Comparison of ENCODE assay signal across 8 cellular contexts in the genomic region with DNA sequence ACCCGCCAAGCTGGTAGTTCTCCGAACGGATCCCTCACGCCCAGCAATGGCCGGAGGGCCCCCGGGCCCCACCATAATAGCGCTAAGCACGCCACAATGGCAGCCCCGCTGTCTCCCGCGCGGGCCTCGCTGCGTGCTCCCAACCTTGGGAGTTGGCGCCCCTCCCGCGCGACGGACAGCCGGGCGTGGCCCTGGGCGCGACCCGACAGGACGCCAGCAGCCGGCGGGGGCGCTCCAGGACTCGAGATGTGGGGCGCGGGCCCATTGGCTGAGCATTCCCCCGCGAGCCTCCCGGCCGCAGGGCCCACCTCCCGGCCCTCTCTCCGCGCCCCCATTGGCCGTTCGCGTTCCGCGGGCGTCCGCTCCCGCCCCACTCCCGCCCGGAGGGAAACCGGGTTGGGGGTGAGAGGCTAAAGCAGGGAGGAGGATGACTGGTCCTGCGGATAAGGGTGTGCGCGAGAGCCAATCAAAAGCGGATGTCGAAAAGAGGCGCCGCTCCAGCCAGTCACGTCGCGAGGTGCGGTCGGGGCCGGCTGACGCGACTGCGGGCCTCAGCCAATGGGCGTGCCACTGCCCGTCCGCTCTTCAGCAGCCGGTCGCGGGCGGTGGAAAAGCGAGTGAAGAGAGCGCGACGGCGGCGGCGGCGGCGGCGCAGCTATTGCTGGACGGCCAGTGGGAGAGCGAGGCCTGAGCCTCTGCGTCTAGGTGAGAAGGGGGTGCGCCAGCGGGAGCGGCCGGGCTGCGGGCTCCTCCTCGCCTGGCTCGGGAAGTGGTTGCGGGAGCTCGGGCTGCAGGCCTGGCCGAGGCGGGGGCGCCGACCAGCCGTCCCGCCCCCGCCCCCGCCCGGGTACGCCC. TPM values are rescaled to one million over a fixed set of nuclear protein-coding genes. Genes with fewer than 3 reads are reported as not detected.
DNase-seq lines count a peak whose midpoint lies in the region; ATAC-seq, FAIRE-seq and TF ChIP-seq lines count a peak whose summit lies in the region.

A gene with protein sequence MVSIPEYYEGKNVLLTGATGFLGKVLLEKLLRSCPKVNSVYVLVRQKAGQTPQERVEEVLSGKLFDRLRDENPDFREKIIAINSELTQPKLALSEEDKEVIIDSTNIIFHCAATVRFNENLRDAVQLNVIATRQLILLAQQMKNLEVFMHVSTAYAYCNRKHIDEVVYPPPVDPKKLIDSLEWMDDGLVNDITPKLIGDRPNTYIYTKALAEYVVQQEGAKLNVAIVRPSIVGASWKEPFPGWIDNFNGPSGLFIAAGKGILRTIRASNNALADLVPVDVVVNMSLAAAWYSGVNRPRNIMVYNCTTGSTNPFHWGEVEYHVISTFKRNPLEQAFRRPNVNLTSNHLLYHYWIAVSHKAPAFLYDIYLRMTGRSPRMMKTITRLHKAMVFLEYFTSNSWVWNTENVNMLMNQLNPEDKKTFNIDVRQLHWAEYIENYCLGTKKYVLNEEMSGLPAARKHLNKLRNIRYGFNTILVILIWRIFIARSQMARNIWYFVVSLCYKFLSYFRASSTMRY (plus strand): TSS at position 567 of the 855 bp plus-strand sequence. CDS start 26,098 bp downstream, outside the sequence.

- H3K9me2 ChIP-seq in OCI-LY1 (ENCODE audit: low read depth, low read length): no peaks in the 10 kb centered on the region

- peak within 1 kb of the TSS; percentile 91 for H3K4me2 ChIP-seq in OCI-LY1 (ENCODE audit: low read length)

- H3K4me3 ChIP-seq in HUES64 (ENCODE audit: low read length) (peak within 1 kb of the TSS; percentile 78), OCI-LY1 (ENCODE audit: low read depth, low read length, poor library complexity, severe bottlenecking) (peak within 1 kb of the TSS; percentile 86)

- H3K9me3 ChIP-seq in HUES64 (ENCODE audit: insufficient read depth, low read depth, low read length) (no peaks in the 10 kb centered on the region), OCI-LY1 (ENCODE audit: low read length) (no peaks in the 10 kb centered on the region)

- peaks cover 3% of the 10 kb centered on the region; the same call in 1 of the 2 replicates for H3K27me3 ChIP-seq in HUES64 (ENCODE audit: insufficient read depth, low read length)
- H3K27me3 ChIP-seq in OCI-LY1 (ENCODE audit: insufficient read depth, low read length): no peaks in the 10 kb centered on the region

- H2AFZ ChIP-seq in OCI-LY1 (ENCODE audit: low read length): peak within 1 kb of the TSS; percentile 97

- H4K20me1 ChIP-seq in OCI-LY1 (ENCODE audit: insufficient read depth, low read length): no peaks in the 10 kb centered on the region

- WGBS in HUES64: under 1% methylated on average over 104 of the region's 104 CpGs

- H3K36me3 ChIP-seq in HUES64 (ENCODE audit: insufficient read depth, low read length): no peaks in the 10 kb centered on the region
- peaks cover 17% of the 10 kb centered on the region; the same call in 1 of the 2 replicates for H3K36me3 ChIP-seq in OCI-LY1 (ENCODE audit: insufficient read depth, low read length)

- no peaks in the 10 kb centered on the region for H3F3A ChIP-seq in OCI-LY1 (ENCODE audit: insufficient read depth, low read length)

- FAIRE-seq in endometrium (lab: Jason Lieb, UNC): peak; percentile 87

- H3K9ac ChIP-seq in HUES64 (ENCODE audit: low read depth, low read length): peak within 1 kb of the TSS; percentile 77
- H3K9ac ChIP-seq in OCI-LY1 (ENCODE audit: low read length): peak within 1 kb of the TSS; percentile 77

- H3K4me1 ChIP-seq in HUES64 (ENCODE audit: insufficient read depth, low read length): peaks cover 28% of the 10 kb centered on the region
- H3K4me1 ChIP-seq in OCI-LY1 (ENCODE audit: insufficient read depth, low read length, severe bottlenecking): peaks cover 33% of the 10 kb centered on the region

- H3K79me2 ChIP-seq in OCI-LY1 (ENCODE audit: insufficient read depth, low read length): peaks cover 44% of the 10 kb centered on the region

- peak; percentile 89 for ATAC-seq in GM21447 (IDR thresholded peaks at IDR 0.05; ENCODE audit: unreplicated experiment)

- H3K27ac ChIP-seq in HUES64 (ENCODE audit: low read depth, low read length): peak within 1 kb of the TSS; percentile 75; the same call in 1 of the 2 replicates
- H3K27ac ChIP-seq in OCI-LY1 (ENCODE audit: low read depth, low read length, poor library complexity, severe bottlenecking): peak within 1 kb of the TSS; percentile 45

- TF ChIP-seq CTCF in OCI-LY1 (IDR thresholded peaks at IDR 0.05; ENCODE audit: low read length): peak; percentile 60

- DNase-seq in DMS 273 (lab: John Stamatoyannopoulos, UW; ENCODE audit: unreplicated experiment) (peak; percentile 98), midbrain (lab: John Stamatoyannopoulos, UW) (peak; percentile 99)
- peak; percentile 95 for DNase-seq in activated CD8-positive, alpha-beta memory T cell treated with anti-CD3 and anti-CD28 coated beads, Interleukin-2, amount 50 U/mL, for 48 hours
- peak; percentile 91 to 92 for DNase-seq in stimulated activated CD8-positive, alpha-beta memory T cell treated with anti-CD3 and anti-CD28 coated beads, Interleukin-2, amount 100 ng/mL, for 1 hour (ENCODE audit: low read depth in 2 of 2)

RNA-seq across cellular contexts. Expression of the gene that starts here (rescaled TPM):
- 38.1 TPM for polyA plus RNA-seq in HUES64 (2013, experiment 1 of 2)
- 43.4 TPM for polyA plus RNA-seq in HUES64 (2013, experiment 2 of 2)

Comparison
In these comparisons a context has a peak if more than half of its experiments do, and no peak if none do; other contexts are left out.
1. Peak in every context shown above with its lines: DNase-seq, ATAC-seq, H3K4me3 ChIP-seq and H3K27ac ChIP-seq.